ENCODE assay signal across 1 cellular context in the genomic region with DNA sequence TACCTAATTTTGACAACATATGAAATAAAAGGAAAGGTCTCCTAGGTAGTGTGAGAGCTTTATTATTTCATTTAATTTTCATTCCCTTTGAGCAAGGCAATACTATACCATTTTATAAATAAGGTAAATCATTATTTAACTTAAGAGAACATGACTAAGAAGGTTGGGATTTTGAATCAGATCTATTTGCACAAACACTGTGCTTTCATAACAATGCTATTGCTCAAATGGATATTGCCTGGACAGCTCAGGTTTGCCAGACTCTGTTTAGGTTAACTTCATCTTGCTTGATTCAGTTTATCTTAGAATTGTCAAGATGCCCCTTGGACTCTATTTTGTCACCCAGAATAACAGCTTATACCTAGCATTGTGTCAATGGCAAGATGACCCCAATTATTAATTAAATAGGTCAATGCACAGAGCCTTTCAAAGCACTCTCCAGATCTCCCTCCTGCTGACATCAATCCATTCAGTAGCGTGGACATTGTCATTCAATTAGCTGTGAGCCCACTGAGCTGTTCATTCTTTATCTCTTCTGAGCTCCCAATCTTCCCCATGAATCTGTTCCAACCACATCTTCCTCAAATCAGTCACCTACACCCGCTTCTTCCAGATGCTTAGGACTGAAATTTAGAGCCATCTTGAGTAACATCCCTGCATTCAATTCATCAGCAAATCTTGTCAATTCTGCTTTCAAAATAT.
TF ChIP-seq lines count a peak whose summit lies in the region.

No MANE protein-coding gene starts in this region.

TF ChIP-seq in WTC11, 78 proteins besides CTCF, POLR2A, EP300 and RAD21 (continued from another document):
- TF ChIP-seq, protein P1, sequence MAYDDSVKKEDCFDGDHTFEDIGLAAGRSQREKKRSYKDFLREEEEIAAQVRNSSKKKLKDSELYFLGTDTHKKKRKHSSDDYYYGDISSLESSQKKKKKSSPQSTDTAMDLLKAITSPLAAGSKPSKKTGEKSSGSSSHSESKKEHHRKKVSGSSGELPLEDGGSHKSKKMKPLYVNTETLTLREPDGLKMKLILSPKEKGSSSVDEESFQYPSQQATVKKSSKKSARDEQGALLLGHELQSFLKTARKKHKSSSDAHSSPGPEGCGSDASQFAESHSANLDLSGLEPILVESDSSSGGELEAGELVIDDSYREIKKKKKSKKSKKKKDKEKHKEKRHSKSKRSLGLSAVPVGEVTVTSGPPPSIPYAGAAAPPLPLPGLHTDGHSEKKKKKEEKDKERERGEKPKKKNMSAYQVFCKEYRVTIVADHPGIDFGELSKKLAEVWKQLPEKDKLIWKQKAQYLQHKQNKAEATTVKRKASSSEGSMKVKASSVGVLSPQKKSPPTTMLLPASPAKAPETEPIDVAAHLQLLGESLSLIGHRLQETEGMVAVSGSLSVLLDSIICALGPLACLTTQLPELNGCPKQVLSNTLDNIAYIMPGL (CRISPR knock-in tag; IDR thresholded peaks at IDR 0.05), result no peak
- TF ChIP-seq NR2C2 (CRISPR knock-in tag; IDR thresholded peaks at IDR 0.05), result no peak
- TF ChIP-seq, protein P2, sequence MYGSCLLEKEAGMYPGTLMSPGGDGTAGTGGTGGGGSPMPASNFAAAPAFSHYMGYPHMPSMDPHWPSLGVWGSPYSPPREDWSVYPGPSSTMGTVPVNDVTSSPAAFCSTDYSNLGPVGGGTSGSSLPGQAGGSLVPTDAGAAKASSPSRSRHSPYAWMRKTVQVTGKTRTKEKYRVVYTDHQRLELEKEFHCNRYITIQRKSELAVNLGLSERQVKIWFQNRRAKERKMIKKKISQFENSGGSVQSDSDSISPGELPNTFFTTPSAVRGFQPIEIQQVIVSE (CRISPR knock-in tag; IDR thresholded peaks at IDR 0.05; ENCODE audit: borderline replicate concordance), result no peak
- TF ChIP-seq IRF2 (CRISPR knock-in tag; IDR thresholded peaks at IDR 0.05; ENCODE audit: borderline replicate concordance, low read depth), result no peak
- TF ChIP-seq, protein P3, sequence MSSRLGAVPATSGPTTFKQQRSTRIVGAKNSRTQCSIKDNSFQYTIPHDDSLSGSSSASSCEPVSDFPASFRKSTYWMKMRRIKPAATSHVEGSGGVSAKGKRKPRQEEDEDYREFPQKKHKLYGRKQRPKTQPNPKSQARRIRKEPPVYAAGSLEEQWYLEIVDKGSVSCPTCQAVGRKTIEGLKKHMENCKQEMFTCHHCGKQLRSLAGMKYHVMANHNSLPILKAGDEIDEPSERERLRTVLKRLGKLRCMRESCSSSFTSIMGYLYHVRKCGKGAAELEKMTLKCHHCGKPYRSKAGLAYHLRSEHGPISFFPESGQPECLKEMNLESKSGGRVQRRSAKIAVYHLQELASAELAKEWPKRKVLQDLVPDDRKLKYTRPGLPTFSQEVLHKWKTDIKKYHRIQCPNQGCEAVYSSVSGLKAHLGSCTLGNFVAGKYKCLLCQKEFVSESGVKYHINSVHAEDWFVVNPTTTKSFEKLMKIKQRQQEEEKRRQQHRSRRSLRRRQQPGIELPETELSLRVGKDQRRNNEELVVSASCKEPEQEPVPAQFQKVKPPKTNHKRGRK (CRISPR knock-in tag; IDR thresholded peaks at IDR 0.05; ENCODE audit: borderline replicate concordance), result no peak
- TF ChIP-seq ZNF671 (CRISPR knock-in tag; IDR thresholded peaks at IDR 0.05), result no peak
- TF ChIP-seq ELF4 (CRISPR knock-in tag; IDR thresholded peaks at IDR 0.05; ENCODE audit: low read depth), result no peak
- no peak for TF ChIP-seq RORB (CRISPR knock-in tag; IDR thresholded peaks at IDR 0.05)
- no peak for TF ChIP-seq SMAD4 (CRISPR knock-in tag; IDR thresholded peaks at IDR 0.05)
- TF ChIP-seq, protein P4, sequence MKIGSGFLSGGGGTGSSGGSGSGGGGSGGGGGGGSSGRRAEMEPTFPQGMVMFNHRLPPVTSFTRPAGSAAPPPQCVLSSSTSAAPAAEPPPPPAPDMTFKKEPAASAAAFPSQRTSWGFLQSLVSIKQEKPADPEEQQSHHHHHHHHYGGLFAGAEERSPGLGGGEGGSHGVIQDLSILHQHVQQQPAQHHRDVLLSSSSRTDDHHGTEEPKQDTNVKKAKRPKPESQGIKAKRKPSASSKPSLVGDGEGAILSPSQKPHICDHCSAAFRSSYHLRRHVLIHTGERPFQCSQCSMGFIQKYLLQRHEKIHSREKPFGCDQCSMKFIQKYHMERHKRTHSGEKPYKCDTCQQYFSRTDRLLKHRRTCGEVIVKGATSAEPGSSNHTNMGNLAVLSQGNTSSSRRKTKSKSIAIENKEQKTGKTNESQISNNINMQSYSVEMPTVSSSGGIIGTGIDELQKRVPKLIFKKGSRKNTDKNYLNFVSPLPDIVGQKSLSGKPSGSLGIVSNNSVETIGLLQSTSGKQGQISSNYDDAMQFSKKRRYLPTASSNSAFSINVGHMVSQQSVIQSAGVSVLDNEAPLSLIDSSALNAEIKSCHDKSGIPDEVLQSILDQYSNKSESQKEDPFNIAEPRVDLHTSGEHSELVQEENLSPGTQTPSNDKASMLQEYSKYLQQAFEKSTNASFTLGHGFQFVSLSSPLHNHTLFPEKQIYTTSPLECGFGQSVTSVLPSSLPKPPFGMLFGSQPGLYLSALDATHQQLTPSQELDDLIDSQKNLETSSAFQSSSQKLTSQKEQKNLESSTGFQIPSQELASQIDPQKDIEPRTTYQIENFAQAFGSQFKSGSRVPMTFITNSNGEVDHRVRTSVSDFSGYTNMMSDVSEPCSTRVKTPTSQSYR (CRISPR knock-in tag; IDR thresholded peaks at IDR 0.05), result no peak
TF ChIP-seq in WTC11: peak in this region for 0.
